In genomic region chr12:57893460-57894353, GRCh38 we compare ENCODE assay signal across 9 cellular contexts. TPM values are rescaled to one million over a fixed set of nuclear protein-coding genes. Genes with fewer than 3 reads are reported as not detected.
DNase-seq lines count a peak whose midpoint lies in the region; ATAC-seq and TF ChIP-seq lines count a peak whose summit lies in the region.
"Had no signal": no experiment of that assay in that cellular context is flagged by ENCODE, and none has a peak within 500 bp of the region (broad histone marks: within the 10 kb centered on the region; RNA-seq: fewer than 3 reads in every experiment).

No MANE protein-coding gene starts in this region.

- TF ChIP-seq CTCF in esophagus squamous epithelium (IDR thresholded peaks at IDR 0.05): peak in 1 of 6 experiments; percentile 34

- 19 to 22% methylated on average over 8 to 12 of the region's 13 CpGs for WGBS in esophagus squamous epithelium, 2 donors

- peak; percentile 85 for ATAC-seq in SK-N-SH treated with all-trans-retinoic acid at 6 μM for 48 hours
- no peak for ATAC-seq in HG02870 (IDR thresholded peaks at IDR 0.05; ENCODE audit: unreplicated experiment)
- ATAC-seq in GM19351 (IDR thresholded peaks at IDR 0.05; ENCODE audit: unreplicated experiment): no peak

- no peaks in the 10 kb centered on the region for H3K9me3 ChIP-seq in esophagus squamous epithelium
- H3K9me3 ChIP-seq in mucosa of stomach (ENCODE audit: control insufficient read depth, low read length): no peaks in the 10 kb centered on the region

- no peaks in the 10 kb centered on the region for H3K27me3 ChIP-seq in esophagus squamous epithelium
- no peaks in the 10 kb centered on the region for H3K27me3 ChIP-seq in mucosa of stomach (ENCODE audit: control insufficient read depth, insufficient read depth, low read length)

- peak overlapping the region; percentile 49 to 99 (median 94) for H3K27ac ChIP-seq in esophagus squamous epithelium
- H3K27ac ChIP-seq: 22Rv1 had no signal

- H3K36me3 ChIP-seq in esophagus squamous epithelium (no peaks in the 10 kb centered on the region), mucosa of stomach (ENCODE audit: control insufficient read depth, insufficient read depth, low read length) (no peaks in the 10 kb centered on the region)

- H3K4me3 ChIP-seq in esophagus squamous epithelium: peak overlapping the region in 2 of 4 donors; percentile 8 to 9
- H3K4me3 ChIP-seq in mucosa of stomach (ENCODE audit: low read length): no peak overlapping the region

- H3K9ac ChIP-seq in mucosa of stomach (ENCODE audit: low read length): peak overlapping the region; percentile 73

- intact Hi-C loops in esophagus squamous epithelium (cut with DNase I): no loop called here

- no peak for TF ChIP-seq POLR2A in esophagus squamous epithelium (IDR thresholded peaks at IDR 0.05)

- DNase-seq in DMS79 treated with DMSO at 0.1 percent for 48 hours (lab: John Stamatoyannopoulos, UW) (peak; percentile 10), DMS79 (lab: John Stamatoyannopoulos, UW) (no peak), esophagus squamous epithelium (lab: John Stamatoyannopoulos, UW) (no peak), activated T-cell treated with anti-CD3 and anti-CD28 coated beads for 4 hours (no peak)

- H3K4me1 ChIP-seq in esophagus squamous epithelium (peaks cover 77 to 100% (median 93%) of the 10 kb centered on the region in 3 donors), mucosa of stomach (ENCODE audit: control insufficient read depth, insufficient read depth, low read length) (peaks cover 89% of the 10 kb centered on the region)

TF ChIP-seq in SK-N-SH treated with all-trans-retinoic acid at 6 μM for 48 hours, 23 proteins besides CTCF, POLR2A, EP300 and RAD21:
- 0 out of 2 replicates have a peak, but pooled peaks have one; percentile 39 for TF ChIP-seq ZFP3 (CRISPR knock-in tag; IDR thresholded peaks at IDR 0.05)
- TF ChIP-seq OSR1 (CRISPR knock-in tag; IDR thresholded peaks at IDR 0.05): no peak
- no peak for TF ChIP-seq ZNF8 (CRISPR knock-in tag; IDR thresholded peaks at IDR 0.05)
- peak; percentile 60; the same call in 1 of the 2 replicates for TF ChIP-seq TSHZ2 (CRISPR knock-in tag; IDR thresholded peaks at IDR 0.05)
- no peak for TF ChIP-seq ESRRG (CRISPR knock-in tag; IDR thresholded peaks at IDR 0.05)
- TF ChIP-seq ZFP30 (CRISPR knock-in tag; IDR thresholded peaks at IDR 0.05): no peak
- no peak for TF ChIP-seq SNAI2 (CRISPR knock-in tag; IDR thresholded peaks at IDR 0.05)
- no peak for TF ChIP-seq ISL1 (CRISPR knock-in tag; IDR thresholded peaks at IDR 0.05)
- no peak for TF ChIP-seq PPARA (CRISPR knock-in tag; IDR thresholded peaks at IDR 0.05; ENCODE audit: borderline replicate concordance)
- no peak for TF ChIP-seq BACH2 (CRISPR knock-in tag; IDR thresholded peaks at IDR 0.05; ENCODE audit: borderline replicate concordance)
- no peak for TF ChIP-seq ZC3H10 (CRISPR knock-in tag; IDR thresholded peaks at IDR 0.05)
- TF ChIP-seq TCF4 (CRISPR knock-in tag; IDR thresholded peaks at IDR 0.05; ENCODE audit: borderline replicate concordance): 0 out of 2 replicates have a peak, but pooled peaks have one; percentile 15
- TF ChIP-seq ZNF565 (CRISPR knock-in tag; conservative IDR thresholded peaks at IDR 0.05; ENCODE audit: low read depth): no peak
- TF ChIP-seq GLIS3 (CRISPR knock-in tag; IDR thresholded peaks at IDR 0.05): no peak
- TF ChIP-seq CSDC2 (CRISPR knock-in tag; IDR thresholded peaks at IDR 0.05): no peak; the same call in 1 of the 2 replicates
- no peak for TF ChIP-seq TOX (CRISPR knock-in tag; IDR thresholded peaks at IDR 0.05; ENCODE audit: borderline replicate concordance)
- TF ChIP-seq ZNF70 (CRISPR knock-in tag; IDR thresholded peaks at IDR 0.05): no peak
- TF ChIP-seq POU6F1 (CRISPR knock-in tag; IDR thresholded peaks at IDR 0.05; ENCODE audit: borderline replicate concordance, low read depth): no peak
- 0 out of 2 replicates have a peak, but pooled peaks have one; percentile 34 for TF ChIP-seq PATZ1 (CRISPR knock-in tag; IDR thresholded peaks at IDR 0.05; ENCODE audit: borderline replicate concordance)
- TF ChIP-seq RARB (CRISPR knock-in tag; IDR thresholded peaks at IDR 0.05): no peak
- TF ChIP-seq, protein P1, sequence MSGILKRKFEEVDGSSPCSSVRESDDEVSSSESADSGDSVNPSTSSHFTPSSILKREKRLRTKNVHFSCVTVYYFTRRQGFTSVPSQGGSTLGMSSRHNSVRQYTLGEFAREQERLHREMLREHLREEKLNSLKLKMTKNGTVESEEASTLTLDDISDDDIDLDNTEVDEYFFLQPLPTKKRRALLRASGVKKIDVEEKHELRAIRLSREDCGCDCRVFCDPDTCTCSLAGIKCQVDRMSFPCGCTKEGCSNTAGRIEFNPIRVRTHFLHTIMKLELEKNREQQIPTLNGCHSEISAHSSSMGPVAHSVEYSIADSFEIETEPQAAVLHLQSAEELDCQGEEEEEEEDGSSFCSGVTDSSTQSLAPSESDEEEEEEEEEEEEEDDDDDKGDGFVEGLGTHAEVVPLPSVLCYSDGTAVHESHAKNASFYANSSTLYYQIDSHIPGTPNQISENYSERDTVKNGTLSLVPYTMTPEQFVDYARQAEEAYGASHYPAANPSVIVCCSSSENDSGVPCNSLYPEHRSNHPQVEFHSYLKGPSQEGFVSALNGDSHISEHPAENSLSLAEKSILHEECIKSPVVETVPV (CRISPR knock-in tag; IDR thresholded peaks at IDR 0.05): no peak
- TF ChIP-seq, protein P2, sequence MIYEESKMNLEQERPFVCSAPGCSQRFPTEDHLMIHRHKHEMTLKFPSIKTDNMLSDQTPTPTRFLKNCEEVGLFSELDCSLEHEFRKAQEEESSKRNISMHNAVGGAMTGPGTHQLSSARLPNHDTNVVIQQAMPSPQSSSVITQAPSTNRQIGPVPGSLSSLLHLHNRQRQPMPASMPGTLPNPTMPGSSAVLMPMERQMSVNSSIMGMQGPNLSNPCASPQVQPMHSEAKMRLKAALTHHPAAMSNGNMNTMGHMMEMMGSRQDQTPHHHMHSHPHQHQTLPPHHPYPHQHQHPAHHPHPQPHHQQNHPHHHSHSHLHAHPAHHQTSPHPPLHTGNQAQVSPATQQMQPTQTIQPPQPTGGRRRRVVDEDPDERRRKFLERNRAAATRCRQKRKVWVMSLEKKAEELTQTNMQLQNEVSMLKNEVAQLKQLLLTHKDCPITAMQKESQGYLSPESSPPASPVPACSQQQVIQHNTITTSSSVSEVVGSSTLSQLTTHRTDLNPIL (CRISPR knock-in tag; IDR thresholded peaks at IDR 0.05; ENCODE audit: low read depth): no peak
- no peak for TF ChIP-seq ARNTL (CRISPR knock-in tag; IDR thresholded peaks at IDR 0.05; ENCODE audit: borderline replicate concordance, low read depth)

RNA-seq across cellular contexts. Expression of gene CTDSP2, which starts 47.2 kb away (rescaled TPM):
- total RNA-seq in esophagus squamous epithelium: 100 to 1,000 TPM in 1 of 4 donors, 10 to 100 TPM in 3; 47.1 to 120 (median 71.7) TPM

RNA-seq across cellular contexts. Expression of gene ATP23, which starts 47.7 kb away (rescaled TPM):
- total RNA-seq in esophagus squamous epithelium: 10 to 100 TPM in 2 of 4 donors, 1 to 10 TPM in 2; 2.0 to 17.9 (median 8.6) TPM
